ENCODE assay signal across 2 cellular contexts in the genomic region with DNA sequence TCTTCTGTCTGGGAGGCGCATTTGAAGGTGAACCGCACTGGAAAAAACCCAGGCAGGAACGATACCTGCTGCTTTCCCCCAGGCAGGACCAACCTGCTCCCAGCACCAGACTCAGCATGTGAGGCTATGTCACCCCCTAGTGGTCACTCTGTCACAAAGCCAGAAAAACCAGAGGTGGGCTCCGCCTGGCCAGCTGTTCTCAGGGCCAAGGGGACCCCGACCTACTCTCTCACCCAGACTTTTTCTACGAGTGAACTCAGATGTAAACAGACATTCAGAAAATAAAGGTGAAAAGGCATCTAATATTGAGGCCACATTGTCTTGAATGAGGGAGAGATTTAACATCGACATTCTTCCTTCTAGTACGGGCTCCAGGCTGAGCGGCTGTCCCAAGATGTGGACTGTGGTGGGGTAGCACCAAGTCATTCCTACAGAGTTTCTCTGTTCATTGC.
TF ChIP-seq lines count a peak whose summit lies in the region.

No MANE protein-coding gene starts in this region.

TF ChIP-seq in HEK293T, 16 proteins besides CTCF, POLR2A, EP300 and RAD21:
- TF ChIP-seq ZNF384 (IDR thresholded peaks at IDR 0.05) = no peak
- no peak for TF ChIP-seq HDGF (IDR thresholded peaks at IDR 0.05; ENCODE audit: borderline replicate concordance)
- no peak for TF ChIP-seq SP1 (IDR thresholded peaks at IDR 0.05)
- no peak for TF ChIP-seq ARNT (IDR thresholded peaks at IDR 0.05)
- TF ChIP-seq NFRKB (IDR thresholded peaks at IDR 0.05) = no peak
- TF ChIP-seq TARDBP (IDR thresholded peaks at IDR 0.05) = no peak
- TF ChIP-seq FOXA1 (IDR thresholded peaks at IDR 0.05) = no peak
- TF ChIP-seq CTBP1 (IDR thresholded peaks at IDR 0.05; ENCODE audit: borderline replicate concordance) = no peak
- TF ChIP-seq FOXM1 (IDR thresholded peaks at IDR 0.05; ENCODE audit: borderline replicate concordance) = no peak
- no peak for TF ChIP-seq LEF1 (IDR thresholded peaks at IDR 0.05; ENCODE audit: borderline replicate concordance)
- TF ChIP-seq ELF4 (IDR thresholded peaks at IDR 0.05) = no peak
TF ChIP-seq in HEK293T: peak in this region for 0.

TF ChIP-seq in H1, 55 proteins besides CTCF, POLR2A, EP300 and RAD21:
- 0 out of 2 replicates have a peak, but pooled peaks have one; percentile 30 for TF ChIP-seq CREB1 (IDR thresholded peaks at IDR 0.05)
- no peak for TF ChIP-seq JUN (IDR thresholded peaks at IDR 0.05; ENCODE audit: low read depth, low read length)
- TF ChIP-seq SUZ12 (IDR thresholded peaks at IDR 0.05; ENCODE audit: low read length) = no peak
- no peak for TF ChIP-seq NANOG (IDR thresholded peaks at IDR 0.05; ENCODE audit: insufficient read depth, low read depth, low read length, poor library complexity, severe bottlenecking)
- TF ChIP-seq, protein P1, sequence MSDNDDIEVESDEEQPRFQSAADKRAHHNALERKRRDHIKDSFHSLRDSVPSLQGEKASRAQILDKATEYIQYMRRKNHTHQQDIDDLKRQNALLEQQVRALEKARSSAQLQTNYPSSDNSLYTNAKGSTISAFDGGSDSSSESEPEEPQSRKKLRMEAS (IDR thresholded peaks at IDR 0.05) = peak; percentile 47; the same call in 1 of the 2 replicates
- TF ChIP-seq TCF12 (IDR thresholded peaks at IDR 0.05; ENCODE audit: low read depth, low read length) = 0 out of 2 replicates have a peak, but pooled peaks have one; percentile 9
- TF ChIP-seq POU5F1 (IDR thresholded peaks at IDR 0.05; ENCODE audit: low read depth, low read length) = no peak
